In the genomic region with DNA sequence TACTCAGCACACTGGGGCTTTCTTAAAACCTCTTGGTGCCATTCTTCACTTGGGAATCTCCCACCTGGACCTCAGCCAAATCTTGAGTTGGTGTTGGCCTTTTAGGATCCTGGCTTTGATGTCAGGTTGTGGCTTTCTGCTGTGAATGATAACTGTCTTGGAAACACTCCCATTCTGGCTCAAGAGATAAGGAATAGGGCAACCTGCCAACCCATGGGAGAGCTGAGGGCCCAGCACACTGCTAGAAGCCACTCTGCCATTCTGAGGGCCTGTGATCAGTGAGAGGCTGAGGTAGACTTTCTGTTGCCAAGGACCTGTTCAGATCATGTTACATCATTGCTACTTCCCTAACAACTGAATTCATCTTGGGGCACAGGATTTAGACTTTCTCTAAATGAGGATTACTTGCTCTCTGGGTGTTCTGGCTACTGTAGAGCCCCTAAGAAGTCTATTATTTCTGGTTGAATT, we compare ENCODE assay signal across 10 cellular contexts. TPM values are rescaled to one million over a fixed set of nuclear protein-coding genes. Genes with fewer than 3 reads are reported as not detected.
DNase-seq lines count a peak whose midpoint lies in the region; ATAC-seq and TF ChIP-seq lines count a peak whose summit lies in the region.
"Had no signal": no experiment of that assay in that cellular context is flagged by ENCODE, and none has a peak within 500 bp of the region (broad histone marks: within the 10 kb centered on the region; RNA-seq: fewer than 3 reads in every experiment).

No MANE protein-coding gene starts in this region.

- H3K27me3 Mint-ChIP-seq in stimulated activated naive CD8-positive, alpha-beta T cell treated with anti-CD3 and anti-CD28 coated beads, Interleukin-15, amount 100 ng/mL, for 72 hours = no peaks in the 10 kb centered on the region
- H3K27me3 Mint-ChIP-seq: stimulated activated naive CD8-positive, alpha-beta T cell treated with anti-CD3 and anti-CD28 coated beads, Interleukin-15, Interleukin-2, amounts not matched to agents 100 ng/mL and 50 ng/mL, for 24 hours had no signal

- H3K4me3 ChIP-seq in SK-N-SH (ENCODE audit: low read depth in 2 of 2, low read length in 1 of 2) (no peak overlapping the region), tibial nerve (no peak overlapping the region)

- H2AFZ ChIP-seq in SK-N-SH (ENCODE audit: low read depth) = no peak overlapping the region

- no peaks in the 10 kb centered on the region for H3K9me2 ChIP-seq in SK-N-SH

- H3K27me3 ChIP-seq in SK-N-SH (ENCODE audit: insufficient read depth) (no peaks in the 10 kb centered on the region), tibial nerve (no peaks in the 10 kb centered on the region)

- no peak for DNase-seq in stimulated activated naive CD8-positive, alpha-beta T cell treated with anti-CD3 and anti-CD28 coated beads, Interleukin-15, amount 100 ng/mL, for 72 hours
- no peak for DNase-seq in stimulated activated naive CD8-positive, alpha-beta T cell treated with anti-CD3 and anti-CD28 coated beads, Interleukin-15, Interleukin-2, amounts not matched to agents 100 U/mL and 50 U/mL, for 24 hours
- peak; percentile 71 for DNase-seq in SK-N-SH
- peak; percentile 75 for DNase-seq in mucosa of gallbladder (ENCODE audit: low spot score)
- no peak for DNase-seq in AG08396 (ENCODE audit: low spot score)
- no peak for DNase-seq in HuH-7 (ENCODE audit: low spot score)
- DNase-seq in tibial nerve (ENCODE audit: low spot score in 2 of 2) = no peak

- H3K4me1 Mint-ChIP-seq in stimulated activated naive CD8-positive, alpha-beta T cell treated with anti-CD3 and anti-CD28 coated beads, Interleukin-15, amount 100 ng/mL, for 72 hours = peaks cover 21% of the 10 kb centered on the region

- H3F3A ChIP-seq in SK-N-SH (replicated peaks; ENCODE audit: insufficient read depth) = no peaks in the 10 kb centered on the region

- H3K4me2 ChIP-seq in SK-N-SH = no peak overlapping the region

- no peaks in the 10 kb centered on the region for H3K9me3 Mint-ChIP-seq in stimulated activated naive CD8-positive, alpha-beta T cell treated with anti-CD3 and anti-CD28 coated beads, Interleukin-15, amount 100 ng/mL, for 72 hours
- H3K9me3 Mint-ChIP-seq: stimulated activated naive CD8-positive, alpha-beta T cell treated with anti-CD3 and anti-CD28 coated beads, Interleukin-15, Interleukin-2, amounts not matched to agents 100 ng/mL and 50 ng/mL, for 24 hours had no signal

- CTCF ChIA-PET in SK-N-SH (lab: Yijun Ruan, JAX) = no interaction called here

- TF ChIP-seq POLR2A in tibial nerve (IDR thresholded peaks at IDR 0.05) = no peak

- peak; percentile 79 for ATAC-seq in stimulated activated naive CD8-positive, alpha-beta T cell treated with anti-CD3 and anti-CD28 coated beads, Interleukin-15, amount 100 ng/mL, for 72 hours
- ATAC-seq in stimulated activated naive CD8-positive, alpha-beta T cell treated with anti-CD3 and anti-CD28 coated beads, Interleukin-15, Interleukin-2, amounts not matched to agents 100 U/mL and 50 U/mL, for 24 hours = no peak
- peak; percentile 67 for ATAC-seq in HG03159 (IDR thresholded peaks at IDR 0.05; ENCODE audit: unreplicated experiment)

- POLR2A ChIA-PET in SK-N-SH (lab: Yijun Ruan, JAX) = no interaction called here

- peak overlapping the region in 1 of 2 donors; percentile 82 for H3K27ac Mint-ChIP-seq in stimulated activated naive CD8-positive, alpha-beta T cell treated with anti-CD3 and anti-CD28 coated beads, Interleukin-15, amount 100 ng/mL, for 72 hours

- H3K27ac ChIP-seq in SK-N-SH (ENCODE audit: low read depth in 2 of 2, low read length in 1 of 2) (no peak overlapping the region), tibial nerve (no peak overlapping the region)

- H3K9me3 ChIP-seq in SK-N-SH = no peaks in the 10 kb centered on the region
- no peaks in the 10 kb centered on the region for H3K9me3 ChIP-seq in tibial nerve

- peaks cover 8 to 16% of the 10 kb centered on the region in 2 experiments; a peak in 3 of 4 replicates for H3K4me1 ChIP-seq in SK-N-SH (ENCODE audit: control insufficient read depth in 1 of 2, insufficient read depth in 2 of 2, low read depth in 1 of 2, low read length in 1 of 2)
- H3K4me1 ChIP-seq in tibial nerve = no peaks in the 10 kb centered on the region

- no peaks in the 10 kb centered on the region for H3K79me2 ChIP-seq in SK-N-SH (ENCODE audit: insufficient read depth)

- no peaks in the 10 kb centered on the region for H4K20me1 ChIP-seq in SK-N-SH (ENCODE audit: insufficient read depth)

- TF ChIP-seq EP300 in SK-N-SH (IDR thresholded peaks at IDR 0.05; ENCODE audit: borderline replicate concordance in 1 of 2, low read depth in 1 of 2, low read length in 1 of 2) = peak in 1 of 2 experiments; percentile 69; a peak in 1 of 4 replicates
- TF ChIP-seq EP300 in tibial nerve (IDR thresholded peaks at IDR 0.05) = no peak

- no peak overlapping the region for H3K9ac ChIP-seq in SK-N-SH

- TF ChIP-seq RAD21 in SK-N-SH (IDR thresholded peaks at IDR 0.05; ENCODE audit: low read length) = peak; percentile 17; the same call in 1 of the 2 replicates

- H3K36me3 ChIP-seq in SK-N-SH (replicated peaks in 1 of 2; ENCODE audit: control insufficient read depth in 1 of 2, insufficient read depth in 2 of 2, low read length in 1 of 2) (no peaks in the 10 kb centered on the region), tibial nerve (peaks cover 0 to 3% (median 0%) of the 10 kb centered on the region in 3 donors)

- TF ChIP-seq CTCF in SK-N-SH (IDR thresholded peaks at IDR 0.05) (no peak), tibial nerve (IDR thresholded peaks at IDR 0.05) (no peak)

- H3K4me3 Mint-ChIP-seq in stimulated activated naive CD8-positive, alpha-beta T cell treated with anti-CD3 and anti-CD28 coated beads, Interleukin-15, amount 100 ng/mL, for 72 hours = peak overlapping the region in 1 of 2 donors; percentile 67
- H3K4me3 Mint-ChIP-seq: stimulated activated naive CD8-positive, alpha-beta T cell treated with anti-CD3 and anti-CD28 coated beads, Interleukin-15, Interleukin-2, amounts not matched to agents 100 ng/mL and 50 ng/mL, for 24 hours had no signal

TF ChIP-seq in SK-N-SH, 30 proteins besides CTCF, POLR2A, EP300 and RAD21 (continues in another document):
- TF ChIP-seq SIN3A (IDR thresholded peaks at IDR 0.05; ENCODE audit: borderline replicate concordance, low read depth, low read length) (no peak), GABPA (IDR thresholded peaks at IDR 0.05; ENCODE audit: low read depth) (no peak), RCOR1 (IDR thresholded peaks at IDR 0.05; ENCODE audit: low read length) (peak; percentile 59; the same call in 1 of the 2 replicates), NFIC (IDR thresholded peaks at IDR 0.05; ENCODE audit: borderline replicate concordance) (peak; percentile 83), RXRA (IDR thresholded peaks at IDR 0.05; ENCODE audit: borderline replicate concordance, low read depth) (no peak), TAF1 (IDR thresholded peaks at IDR 0.05; ENCODE audit: borderline replicate concordance, low read depth, low read length) (no peak), JUND (IDR thresholded peaks at IDR 0.05) (no peak), TEAD4 (IDR thresholded peaks at IDR 0.05; ENCODE audit: borderline replicate concordance, insufficient read depth) (no peak), NRF1 (IDR thresholded peaks at IDR 0.05; ENCODE audit: low read depth, low read length) (no peak), GATA2 (CRISPR knock-in tag; IDR thresholded peaks at IDR 0.05) (peak; percentile 90), POLR2AphosphoS5 (IDR thresholded peaks at IDR 0.05; ENCODE audit: low read depth, low read length) (no peak), EZH2phosphoT487 (IDR thresholded peaks at IDR 0.05; ENCODE audit: borderline replicate concordance, low read depth) (no peak), MXI1 (IDR thresholded peaks at IDR 0.05; ENCODE audit: low read depth, low read length) (no peak), IRF3 (IDR thresholded peaks at IDR 0.05; ENCODE audit: low read depth, low read length) (no peak), FOXJ3 (CRISPR knock-in tag; IDR thresholded peaks at IDR 0.05) (peak; percentile 16; the same call in 1 of the 2 replicates), RFX5 (IDR thresholded peaks at IDR 0.05; ENCODE audit: low read length) (no peak), MEF2A (IDR thresholded peaks at IDR 0.05; ENCODE audit: borderline replicate concordance, low read depth) (no peak), TCF12 (IDR thresholded peaks at IDR 0.05) (peak; percentile 25; the same call in 1 of the 2 replicates)
- TF ChIP-seq, protein P1, sequence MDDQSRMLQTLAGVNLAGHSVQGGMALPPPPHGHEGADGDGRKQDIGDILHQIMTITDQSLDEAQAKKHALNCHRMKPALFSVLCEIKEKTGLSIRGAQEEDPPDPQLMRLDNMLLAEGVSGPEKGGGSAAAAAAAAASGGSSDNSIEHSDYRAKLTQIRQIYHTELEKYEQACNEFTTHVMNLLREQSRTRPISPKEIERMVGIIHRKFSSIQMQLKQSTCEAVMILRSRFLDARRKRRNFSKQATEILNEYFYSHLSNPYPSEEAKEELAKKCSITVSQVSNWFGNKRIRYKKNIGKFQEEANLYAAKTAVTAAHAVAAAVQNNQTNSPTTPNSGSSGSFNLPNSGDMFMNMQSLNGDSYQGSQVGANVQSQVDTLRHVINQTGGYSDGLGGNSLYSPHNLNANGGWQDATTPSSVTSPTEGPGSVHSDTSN (IDR thresholded peaks at IDR 0.05) = peak; percentile 44; the same call in 1 of the 2 replicates
- TF ChIP-seq, protein P2, sequence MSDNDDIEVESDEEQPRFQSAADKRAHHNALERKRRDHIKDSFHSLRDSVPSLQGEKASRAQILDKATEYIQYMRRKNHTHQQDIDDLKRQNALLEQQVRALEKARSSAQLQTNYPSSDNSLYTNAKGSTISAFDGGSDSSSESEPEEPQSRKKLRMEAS (IDR thresholded peaks at IDR 0.05; ENCODE audit: low read depth) = no peak

RNA-seq across cellular contexts. Expression of gene TTC39A, which starts 45.8 kb away (rescaled TPM):
- polyA plus RNA-seq in SK-N-SH (2012; rRNA removed) = 0.97 and 1.3 TPM in 2 replicates
- polyA plus RNA-seq in SK-N-SH (2012; cell fraction: cytosol; rRNA removed) = 0.70 and 1.0 TPM in 2 replicates
- 1.1 and 1.4 TPM in 2 replicates for polyA plus RNA-seq in SK-N-SH (2012; cell fraction: nucleus; rRNA removed)
- total RNA-seq in mucosa of gallbladder = 62.3 TPM
- 1 to 10 TPM in 1 of 4 donors, under 1 TPM in 2, not detected in 1; 0.20 to 2.4 (median 0.84) TPM for total RNA-seq in tibial nerve
- total RNA-seq: T-helper 2 cell treated with Interferon-gamma antibody and Interleukin-4, amounts not matched to agents 100 ng/mL and 5 ng/mL, for 36 hours had no signal

RNA-seq across cellular contexts. Expression of gene RNF11, which starts 48.4 kb away (rescaled TPM):
- polyA plus RNA-seq in SK-N-SH (2012; rRNA removed) = 62.5 and 86.9 TPM in 2 replicates
- polyA plus RNA-seq in SK-N-SH (2012; cell fraction: cytosol; rRNA removed) = 99.3 and 117 TPM in 2 replicates
- polyA plus RNA-seq in SK-N-SH (2012; cell fraction: nucleus; rRNA removed) = 12.2 and 27.3 TPM in 2 replicates
- total RNA-seq in mucosa of gallbladder (94.0 TPM), tibial nerve (10 to 100 TPM; 56.7 to 84.3 (median 76.2) TPM)

Comparison
In these comparisons a context has a peak if more than half of its experiments do, and no peak if none do; other contexts are left out.
1. DNase-seq: peak in SK-N-SH (single experiment) and mucosa of gallbladder (single experiment); none in stimulated activated naive CD8-positive, alpha-beta T cell treated with anti-CD3 and anti-CD28 coated beads, Interleukin-15, amount 100 ng/mL, for 72 hours (0 of 2), stimulated activated naive CD8-positive, alpha-beta T cell treated with anti-CD3 and anti-CD28 coated beads, Interleukin-15, Interleukin-2, amounts not matched to agents 100 U/mL and 50 U/mL, for 24 hours (single experiment), AG08396 (single experiment), HuH-7 (single experiment) and tibial nerve (0 of 2).
2. RNA of gene TTC39A, which starts 45.8 kb away (total RNA-seq): 62.3 TPM in mucosa of gallbladder (single experiment); 0.20 to 2.4 TPM in tibial nerve; every median in the first group is over 10 times any median in the second.